In genomic region chr7:151951672-151952338, GRCh38 we compare ENCODE assay signal across 19 cellular contexts. TPM values are rescaled to one million over a fixed set of nuclear protein-coding genes. Genes with fewer than 3 reads are reported as not detected.
DNase-seq lines count a peak whose midpoint lies in the region; ATAC-seq and TF ChIP-seq lines count a peak whose summit lies in the region.
"Had no signal": no experiment of that assay in that cellular context is flagged by ENCODE, and none has a peak within 500 bp of the region (broad histone marks: within the 10 kb centered on the region; RNA-seq: fewer than 3 reads in every experiment).

No MANE protein-coding gene starts in this region.

- H3K36me3 ChIP-seq in WERI-Rb-1 (no peaks in the 10 kb centered on the region), lung (ENCODE audit: control insufficient read depth in 2 of 2, insufficient read depth in 2 of 2, low read length in 2 of 2) (no peaks in the 10 kb centered on the region)

- H3K4me3 ChIP-seq in WERI-Rb-1 (ENCODE audit: low read depth, low read length), result no peak overlapping the region
- H3K4me3 ChIP-seq in lung, result no peak overlapping the region

- peak; percentile 21 for ATAC-seq in lung (ENCODE audit: insufficient read depth, low FRiP score)
- ATAC-seq: CD8-positive, alpha-beta T cell; HCT116; HepG2 had no signal

- no peaks in the 10 kb centered on the region for H3K4me1 Mint-ChIP-seq in mesothelial cell of epicardium
- H3K4me1 Mint-ChIP-seq: CD14-positive monocyte had no signal

- TF ChIP-seq CTCF in WERI-Rb-1 (IDR thresholded peaks at IDR 0.05; ENCODE audit: low read depth, low read length) (no peak), lung (IDR thresholded peaks at IDR 0.05; ENCODE audit: control extremely low read depth, extremely low read depth) (no peak), mesothelial cell of epicardium (IDR thresholded peaks at IDR 0.05; ENCODE audit: unreplicated experiment) (no peak)

- no peaks in the 10 kb centered on the region for H3K27me3 ChIP-seq in WERI-Rb-1 (ENCODE audit: insufficient read depth, low read depth, severe bottlenecking)
- H3K27me3 ChIP-seq in lung (ENCODE audit: control insufficient read depth, insufficient read depth), result no peaks in the 10 kb centered on the region

- 58 to 72% methylated on average over 11 of the region's 11 CpGs for WGBS in lung, 2 donors

- H3K36me3 Mint-ChIP-seq in mesothelial cell of epicardium, result no peaks in the 10 kb centered on the region
- H3K36me3 Mint-ChIP-seq: CD14-positive monocyte; CD8-positive, alpha-beta T cell had no signal

- peaks cover 11% of the 10 kb centered on the region for H3K27me3 Mint-ChIP-seq in mesothelial cell of epicardium (ENCODE audit: low read depth)

- H3K27ac ChIP-seq in WERI-Rb-1 (no peak overlapping the region), lung (ENCODE audit: low read depth in 1 of 2, low read length in 1 of 2) (no peak overlapping the region)
- H3K27ac ChIP-seq: 22Rv1 had no signal

- peaks cover 0 to 2% of the 10 kb centered on the region in 2 donors for H3K4me1 ChIP-seq in lung (ENCODE audit: control insufficient read depth in 2 of 2, insufficient read depth in 2 of 2, low read length in 2 of 2)

- DNase-seq in DMS53 (lab: John Stamatoyannopoulos, UW) (peak; percentile 28), DMS53 treated with DMSO at 0.1 percent for 48 hours (lab: John Stamatoyannopoulos, UW; ENCODE audit: unreplicated experiment) (no peak), WERI-Rb-1 (peak; percentile 24), lung (ENCODE audit: low spot score) (no peak), activated gamma-delta T cell (lab: John Stamatoyannopoulos, UW) (no peak), mesothelial cell of epicardium (ENCODE audit: low spot score in 2 of 2, unreplicated experiment in 2 of 2) (no peak), occipital lobe (lab: John Stamatoyannopoulos, UW) (no peak)
- DNase-seq: CD8-positive, alpha-beta T cell; COR-L47; DMS153 had no signal

- no peaks in the 10 kb centered on the region for H3K9me3 ChIP-seq in WERI-Rb-1 (ENCODE audit: severe bottlenecking)
- peaks cover 0 to 3% of the 10 kb centered on the region in 2 donors for H3K9me3 ChIP-seq in lung (ENCODE audit: control insufficient read depth in 2 of 2, insufficient read depth in 1 of 2, low read length in 1 of 2)

- no peak overlapping the region for H3K4me3 Mint-ChIP-seq in mesothelial cell of epicardium
- H3K4me3 Mint-ChIP-seq: CD14-positive monocyte; CD8-positive, alpha-beta T cell had no signal

- no peak overlapping the region for H3K27ac Mint-ChIP-seq in mesothelial cell of epicardium
- H3K27ac Mint-ChIP-seq: CD14-positive monocyte; CD8-positive, alpha-beta T cell had no signal

- no peaks in the 10 kb centered on the region for H3K9me3 Mint-ChIP-seq in mesothelial cell of epicardium
- H3K9me3 Mint-ChIP-seq: CD8-positive, alpha-beta T cell had no signal

RNA-seq across cellular contexts. Expression of gene GALNTL5, which starts 4.4 kb away (rescaled TPM):
- total RNA-seq in lung, result not detected
- polyA plus RNA-seq in lung, result not detected
- not detected in 3 replicates for total RNA-seq in mesothelial cell of epicardium
- total RNA-seq in occipital lobe, result not detected
- total RNA-seq: A673; CD8-positive, alpha-beta T cell; Daoy; H4; HepG2; HT1080 had no signal
- polyA plus RNA-seq: BJ, CD14-positive monocyte, HepG2 had no signal

Comparison
In these comparisons a context has a peak if more than half of its experiments do, and no peak if none do; other contexts are left out.
1. DNase-seq: peak in DMS53 (single experiment) and WERI-Rb-1 (single experiment); none in DMS53 treated with DMSO at 0.1 percent for 48 hours (single experiment), lung (single experiment), activated gamma-delta T cell (single experiment), mesothelial cell of epicardium (0 of 2) and occipital lobe (single experiment).